9 cellular contexts compared by ENCODE assay signal in the genomic region with DNA sequence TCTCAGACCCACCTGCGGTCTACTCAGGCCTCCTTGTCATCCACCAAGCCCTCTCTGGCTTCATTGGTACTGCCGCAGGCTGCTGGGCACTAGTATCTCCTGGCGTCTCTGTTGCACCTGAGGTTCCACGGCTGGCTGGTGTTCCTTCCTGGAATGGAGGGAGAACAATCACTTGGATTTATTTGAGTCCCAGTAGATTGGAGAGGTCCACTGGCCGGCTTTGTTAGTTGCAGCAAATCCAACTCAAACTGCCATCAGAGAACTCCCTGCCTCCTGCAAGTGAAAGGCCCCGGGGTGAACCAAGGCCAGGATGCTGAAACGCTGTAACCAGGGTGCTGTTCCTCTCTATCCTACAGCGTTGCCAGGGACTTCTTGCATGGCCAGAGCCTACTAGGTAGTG. TPM values are rescaled to one million over a fixed set of nuclear protein-coding genes. Genes with fewer than 3 reads are reported as not detected.
DNase-seq lines count a peak whose midpoint lies in the region; ATAC-seq lines count a peak whose summit lies in the region.
"Had no signal": no experiment of that assay in that cellular context is flagged by ENCODE, and none has a peak within 500 bp of the region (broad histone marks: within the 10 kb centered on the region; RNA-seq: fewer than 3 reads in every experiment).

No MANE protein-coding gene starts in this region.

- CTCF ChIA-PET in activated CD8-positive, alpha-beta T cell treated with anti-CD3 and anti-CD28 coated beads, Interleukin-2, amount 10 ng/mL, durations not matched to agents 7 days and 5 days (lab: Charles Lee): interaction anchor here (3.3 kb wide), 1 partner anchor 15 kb away, joined by 20 read pairs; the partner anchor contains the start of genes DERL2 and MIS12

- H3K9me3 Mint-ChIP-seq in activated T-cell treated with anti-CD3 and anti-CD28 coated beads, Interleukin-2, amount 50 U/mL, for 4 hours: no peaks in the 10 kb centered on the region
- H3K9me3 Mint-ChIP-seq in activated CD8-positive, alpha-beta T cell treated with anti-CD3 and anti-CD28 coated beads, Interleukin-2, amount 10 ng/mL, durations not matched to agents 7 days and 5 days (ENCODE audit: insufficient read depth): no peaks in the 10 kb centered on the region
- H3K9me3 Mint-ChIP-seq in memory B cell: no peaks in the 10 kb centered on the region
- H3K9me3 Mint-ChIP-seq in stimulated activated memory B cell treated with anti-CD40 and anti-IgM and Interleukin-4, amounts not matched to agents 10 μg/mL and 1 μg/mL and 100 μg/mL, for 72 hours: no peaks in the 10 kb centered on the region

- no peaks in the 10 kb centered on the region for H3K27me3 Mint-ChIP-seq in activated T-cell treated with anti-CD3 and anti-CD28 coated beads, Interleukin-2, amount 50 U/mL, for 4 hours (ENCODE audit: low read depth)
- H3K27me3 Mint-ChIP-seq in activated CD8-positive, alpha-beta T cell treated with anti-CD3 and anti-CD28 coated beads, Interleukin-2, amount 10 ng/mL, durations not matched to agents 7 days and 5 days (ENCODE audit: low read depth): peaks cover 2% of the 10 kb centered on the region
- H3K27me3 Mint-ChIP-seq in memory B cell: peaks cover 2% of the 10 kb centered on the region
- peaks cover 10% of the 10 kb centered on the region for H3K27me3 Mint-ChIP-seq in stimulated activated memory B cell treated with anti-CD40 and anti-IgM and Interleukin-4, amounts not matched to agents 10 μg/mL and 1 μg/mL and 100 μg/mL, for 72 hours

- peaks cover 18% of the 10 kb centered on the region for H3K4me1 Mint-ChIP-seq in activated T-cell treated with anti-CD3 and anti-CD28 coated beads, Interleukin-2, amount 50 U/mL, for 4 hours (ENCODE audit: low read depth)
- peaks cover 16% of the 10 kb centered on the region for H3K4me1 Mint-ChIP-seq in activated CD8-positive, alpha-beta T cell treated with anti-CD3 and anti-CD28 coated beads, Interleukin-2, amount 10 ng/mL, durations not matched to agents 7 days and 5 days (ENCODE audit: low read depth)
- peaks cover 12% of the 10 kb centered on the region for H3K4me1 Mint-ChIP-seq in memory B cell
- H3K4me1 Mint-ChIP-seq in stimulated activated memory B cell treated with anti-CD40 and anti-IgM and Interleukin-4, amounts not matched to agents 10 μg/mL and 1 μg/mL and 100 μg/mL, for 72 hours: peaks cover 18% of the 10 kb centered on the region

- no peak for ATAC-seq in activated T-cell treated with anti-CD3 and anti-CD28 coated beads, Interleukin-2, amount 50 U/mL, for 4 hours
- ATAC-seq in activated CD8-positive, alpha-beta T cell treated with anti-CD3 and anti-CD28 coated beads, Interleukin-2, amount 10 ng/mL, durations not matched to agents 7 days and 5 days: no peak
- ATAC-seq in memory B cell (ENCODE audit: low read depth) (no peak), GM21526 (IDR thresholded peaks at IDR 0.05; ENCODE audit: low FRiP score, unreplicated experiment) (no peak)
- no peak for ATAC-seq in stimulated activated memory B cell treated with anti-CD40 and anti-IgM and Interleukin-4, amounts not matched to agents 10 μg/mL and 1 μg/mL and 100 μg/mL, for 72 hours

- DNase-seq in activated T-cell treated with anti-CD3 and anti-CD28 coated beads, Interleukin-2, amount 50 U/mL, for 4 hours: no peak
- DNase-seq in activated T-cell treated with anti-CD3 and anti-CD28 coated beads for 4 hours (no peak), memory B cell (ENCODE audit: low spot score in 2 of 2) (no peak), NCI-H146 treated with DMSO at 0.1 percent for 48 hours (lab: John Stamatoyannopoulos, UW; ENCODE audit: unreplicated experiment) (no peak), Ammon's horn (ENCODE audit: low spot score) (no peak)
- DNase-seq in activated CD8-positive, alpha-beta T cell treated with anti-CD3 and anti-CD28 coated beads, Interleukin-2, amount 10 ng/mL, durations not matched to agents 7 days and 5 days: no peak
- DNase-seq: colonic mucosa had no signal

- H3K36me3 Mint-ChIP-seq in activated T-cell treated with anti-CD3 and anti-CD28 coated beads, Interleukin-2, amount 50 U/mL, for 4 hours (ENCODE audit: insufficient read depth): peaks cover 5% of the 10 kb centered on the region
- H3K36me3 Mint-ChIP-seq in activated CD8-positive, alpha-beta T cell treated with anti-CD3 and anti-CD28 coated beads, Interleukin-2, amount 10 ng/mL, durations not matched to agents 7 days and 5 days (ENCODE audit: low read depth): peaks cover 9% of the 10 kb centered on the region
- H3K36me3 Mint-ChIP-seq in memory B cell: peaks cover 14% of the 10 kb centered on the region
- H3K36me3 Mint-ChIP-seq in stimulated activated memory B cell treated with anti-CD40 and anti-IgM and Interleukin-4, amounts not matched to agents 10 μg/mL and 1 μg/mL and 100 μg/mL, for 72 hours: peaks cover 9% of the 10 kb centered on the region

- H3K4me3 Mint-ChIP-seq in activated T-cell treated with anti-CD3 and anti-CD28 coated beads, Interleukin-2, amount 50 U/mL, for 4 hours: peak overlapping the region; percentile 66
- H3K4me3 Mint-ChIP-seq in activated CD8-positive, alpha-beta T cell treated with anti-CD3 and anti-CD28 coated beads, Interleukin-2, amount 10 ng/mL, durations not matched to agents 7 days and 5 days: peak overlapping the region; percentile 22
- peak overlapping the region; percentile 58 for H3K4me3 Mint-ChIP-seq in memory B cell
- peak overlapping the region; percentile 40 for H3K4me3 Mint-ChIP-seq in stimulated activated memory B cell treated with anti-CD40 and anti-IgM and Interleukin-4, amounts not matched to agents 10 μg/mL and 1 μg/mL and 100 μg/mL, for 72 hours

- H3K27ac Mint-ChIP-seq in activated CD8-positive, alpha-beta T cell treated with anti-CD3 and anti-CD28 coated beads, Interleukin-2, amount 10 ng/mL, durations not matched to agents 7 days and 5 days: no peak overlapping the region
- peak overlapping the region; percentile 26 for H3K27ac Mint-ChIP-seq in memory B cell
- H3K27ac Mint-ChIP-seq in stimulated activated memory B cell treated with anti-CD40 and anti-IgM and Interleukin-4, amounts not matched to agents 10 μg/mL and 1 μg/mL and 100 μg/mL, for 72 hours: no peak overlapping the region

- POLR2A ChIA-PET in activated CD8-positive, alpha-beta T cell treated with anti-CD3 and anti-CD28 coated beads, Interleukin-2, amount 10 ng/mL, durations not matched to agents 7 days and 5 days (lab: Charles Lee): no interaction called here

RNA-seq across cellular contexts. Expression of gene MIS12, which starts 15.4 kb away (rescaled TPM):
- total RNA-seq in activated T-cell treated with anti-CD3 and anti-CD28 coated beads, Interleukin-2, amount 50 U/mL, for 4 hours: 10 to 100 TPM; 35.9 to 38.1 (median 37.2) TPM
- total RNA-seq in activated CD8-positive, alpha-beta T cell treated with anti-CD3 and anti-CD28 coated beads, Interleukin-2, amount 10 ng/mL, durations not matched to agents 7 days and 5 days: 10 to 100 TPM; 36.1 to 40.0 TPM

RNA-seq across cellular contexts. Expression of gene DERL2, which starts 15.7 kb away (rescaled TPM):
- 10 to 100 TPM; 77.3 to 90.3 (median 82.1) TPM for total RNA-seq in activated T-cell treated with anti-CD3 and anti-CD28 coated beads, Interleukin-2, amount 50 U/mL, for 4 hours
- 10 to 100 TPM; 66.0 to 71.1 TPM for total RNA-seq in activated CD8-positive, alpha-beta T cell treated with anti-CD3 and anti-CD28 coated beads, Interleukin-2, amount 10 ng/mL, durations not matched to agents 7 days and 5 days

RNA-seq across cellular contexts. Expression of gene DHX33, which starts 32.9 kb away (rescaled TPM):
- total RNA-seq in activated T-cell treated with anti-CD3 and anti-CD28 coated beads, Interleukin-2, amount 50 U/mL, for 4 hours: 10 to 100 TPM; 54.1 to 59.9 (median 58.0) TPM
- total RNA-seq in activated CD8-positive, alpha-beta T cell treated with anti-CD3 and anti-CD28 coated beads, Interleukin-2, amount 10 ng/mL, durations not matched to agents 7 days and 5 days: 10 to 100 TPM; 16.9 to 18.3 TPM
